ENCODE assay signal across 9 cellular contexts in the genomic region with DNA sequence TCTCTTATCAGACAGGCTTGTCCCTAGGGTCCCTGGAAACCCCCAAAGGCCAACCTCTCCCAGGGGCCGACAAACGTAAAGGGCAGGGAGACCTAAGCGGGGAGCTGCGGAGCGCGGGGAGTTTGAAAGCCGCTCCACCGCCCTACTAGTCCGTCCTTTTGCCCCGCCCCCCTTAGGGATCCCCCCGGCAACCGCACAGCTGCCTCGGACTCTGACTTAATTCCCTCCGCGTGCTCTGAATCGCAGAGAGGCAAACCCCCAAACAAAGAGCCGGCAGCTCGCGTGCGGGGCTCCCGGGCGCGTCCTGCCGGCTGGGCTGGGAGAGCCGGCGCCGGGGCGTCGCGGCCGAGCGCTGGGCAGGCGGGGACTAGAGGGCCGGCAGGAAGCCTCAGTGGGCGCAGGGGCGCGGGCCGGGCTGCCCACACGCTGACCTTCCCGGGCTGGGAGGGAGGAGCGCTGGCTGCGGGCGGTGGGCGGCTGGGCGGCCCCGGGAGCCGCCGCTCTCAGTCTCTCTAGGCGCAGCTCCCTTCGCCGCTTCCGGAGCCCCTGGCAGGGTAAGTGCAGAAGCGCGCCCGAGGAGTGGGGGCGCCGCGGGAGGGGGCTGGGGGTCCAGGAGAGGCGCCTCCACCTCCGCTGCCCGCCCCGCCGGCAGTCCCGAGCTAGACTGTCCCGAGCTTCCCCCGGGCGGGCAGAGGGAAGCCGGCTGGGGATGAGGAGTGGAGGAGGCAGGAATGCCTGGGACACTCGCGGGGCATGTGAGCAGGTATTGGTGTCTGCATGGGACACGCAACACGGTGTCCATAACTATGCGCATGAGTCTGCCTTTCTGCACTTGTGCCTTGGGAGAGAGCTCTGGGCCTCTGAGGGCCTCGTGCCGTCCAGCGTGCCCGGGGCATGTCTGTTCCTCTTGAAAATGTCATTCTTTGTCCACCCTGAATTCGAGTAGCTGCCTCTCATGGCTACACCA. TPM values are rescaled to one million over a fixed set of nuclear protein-coding genes. Genes with fewer than 3 reads are reported as not detected.
DNase-seq lines count a peak whose midpoint lies in the region; ATAC-seq and TF ChIP-seq lines count a peak whose summit lies in the region.
"Had no signal": no experiment of that assay in that cellular context is flagged by ENCODE, and none has a peak within 500 bp of the region (broad histone marks: within the 10 kb centered on the region; RNA-seq: fewer than 3 reads in every experiment).

Gene TSPAN11, plus strand, starts transcription at position 506 of the 967 bp plus-strand sequence. CDS start 27,244 bp downstream, outside the sequence.

- DNase-seq in NCI-H524 (lab: John Stamatoyannopoulos, UW) (peak; percentile 81 to 82), NCI-H524 treated with DMSO at 0.1 percent for 48 hours (lab: John Stamatoyannopoulos, UW) (no peak), Peyer's patch (no peak), fibroblast of villous mesenchyme (ENCODE audit: low read depth) (peak; percentile 28)
- DNase-seq in naive thymus-derived CD8-positive, alpha-beta T cell: no peak

- H3K27me3 ChIP-seq in Peyer's patch: no peaks in the 10 kb centered on the region
- peaks cover 3% of the 10 kb centered on the region for H3K27me3 ChIP-seq in neuron (ENCODE audit: insufficient read depth, low read length)

- peak within 1 kb of the TSS; percentile 49 for H2AFZ ChIP-seq in neuron (ENCODE audit: low read depth, low read length)

- H3K27ac ChIP-seq in Peyer's patch: peak within 1 kb of the TSS in 3 of 4 donors; percentile 25 to 62 (median 55)
- H3K27ac ChIP-seq: C4-2B had no signal

- POLR2A ChIA-PET in naive thymus-derived CD8-positive, alpha-beta T cell (lab: Charles Lee): no interaction called here

- H3K27me3 Mint-ChIP-seq in naive thymus-derived CD8-positive, alpha-beta T cell: peaks cover 28 to 59% (median 51%) of the 10 kb centered on the region in 5 donors

- H3K9me3 Mint-ChIP-seq in naive thymus-derived CD8-positive, alpha-beta T cell: peaks cover 0 to 2% (median 0%) of the 10 kb centered on the region in 9 donors

- H3K4me1 ChIP-seq in Peyer's patch: peaks cover 0 to 18% (median 0%) of the 10 kb centered on the region in 4 donors
- peaks cover 27% of the 10 kb centered on the region for H3K4me1 ChIP-seq in neuron (ENCODE audit: insufficient read depth, low read length)

- H3K36me3 ChIP-seq in Peyer's patch: no peaks in the 10 kb centered on the region
- no peaks in the 10 kb centered on the region for H3K36me3 ChIP-seq in neuron (ENCODE audit: insufficient read depth, low read length)

- TF ChIP-seq CTCF in Peyer's patch (IDR thresholded peaks at IDR 0.05): no peak
- TF ChIP-seq CTCF in fibroblast of villous mesenchyme (IDR thresholded peaks at IDR 0.05; ENCODE audit: insufficient read depth, low read depth, low read length): no peak

- TF ChIP-seq POLR2A in Peyer's patch (IDR thresholded peaks at IDR 0.05): no peak

- H3K4me3 Mint-ChIP-seq in naive thymus-derived CD8-positive, alpha-beta T cell: peak within 1 kb of the TSS in 2 of 10 donors; percentile 19 to 24

- ATAC-seq in naive thymus-derived CD8-positive, alpha-beta T cell: no peak
- no peak for ATAC-seq in GM21381 (IDR thresholded peaks at IDR 0.05; ENCODE audit: unreplicated experiment)
- no peak for ATAC-seq in HG03571 (IDR thresholded peaks at IDR 0.05; ENCODE audit: unreplicated experiment)

- H3K9me3 ChIP-seq in Peyer's patch (no peaks in the 10 kb centered on the region), neuron (ENCODE audit: low read length) (peaks cover 4% of the 10 kb centered on the region)

- peak within 1 kb of the TSS in 1 of 10 donors; percentile 19 for H3K27ac Mint-ChIP-seq in naive thymus-derived CD8-positive, alpha-beta T cell

- no peaks in the 10 kb centered on the region for H3K36me3 Mint-ChIP-seq in naive thymus-derived CD8-positive, alpha-beta T cell

- H3K4me1 Mint-ChIP-seq in naive thymus-derived CD8-positive, alpha-beta T cell: peaks cover 0 to 9% (median 2%) of the 10 kb centered on the region in 4 donors

- peak within 1 kb of the TSS; percentile 22 to 49 (median 38) for H3K4me3 ChIP-seq in Peyer's patch
- H3K4me3 ChIP-seq in fibroblast of villous mesenchyme (ENCODE audit: low read depth, low read length): peak within 1 kb of the TSS; percentile 49
- peak within 1 kb of the TSS; percentile 69 for H3K4me3 ChIP-seq in neuron (ENCODE audit: low read length)

RNA-seq across cellular contexts. Expression of gene TSPAN11, which starts in this region (rescaled TPM):
- total RNA-seq in Peyer's patch (10 to 100 TPM in 1 of 4 donors, 1 to 10 TPM in 2, under 1 TPM in 1; 0.18 to 12.4 (median 1.5) TPM), fibroblast of villous mesenchyme (0.32 and 0.43 TPM in 2 replicates)
- total RNA-seq in naive thymus-derived CD8-positive, alpha-beta T cell: not detected
- polyA plus RNA-seq in naive thymus-derived CD8-positive, alpha-beta T cell: not detected

Comparison
In these comparisons a context has a peak if more than half of its experiments do, and no peak if none do; other contexts are left out.
1. DNase-seq: peak in NCI-H524 (2 of 2); none in NCI-H524 treated with DMSO at 0.1 percent for 48 hours (single experiment), Peyer's patch (0 of 3) and naive thymus-derived CD8-positive, alpha-beta T cell (0 of 10).
2. Peak in DNase-seq and H3K4me3 ChIP-seq in fibroblast of villous mesenchyme; RNA of the gene not detected or under 1 TPM.
3. Peak in every context shown above with its lines, with median percentiles within 50 percentile points of each other: H3K4me3 ChIP-seq.